In the genomic region with DNA sequence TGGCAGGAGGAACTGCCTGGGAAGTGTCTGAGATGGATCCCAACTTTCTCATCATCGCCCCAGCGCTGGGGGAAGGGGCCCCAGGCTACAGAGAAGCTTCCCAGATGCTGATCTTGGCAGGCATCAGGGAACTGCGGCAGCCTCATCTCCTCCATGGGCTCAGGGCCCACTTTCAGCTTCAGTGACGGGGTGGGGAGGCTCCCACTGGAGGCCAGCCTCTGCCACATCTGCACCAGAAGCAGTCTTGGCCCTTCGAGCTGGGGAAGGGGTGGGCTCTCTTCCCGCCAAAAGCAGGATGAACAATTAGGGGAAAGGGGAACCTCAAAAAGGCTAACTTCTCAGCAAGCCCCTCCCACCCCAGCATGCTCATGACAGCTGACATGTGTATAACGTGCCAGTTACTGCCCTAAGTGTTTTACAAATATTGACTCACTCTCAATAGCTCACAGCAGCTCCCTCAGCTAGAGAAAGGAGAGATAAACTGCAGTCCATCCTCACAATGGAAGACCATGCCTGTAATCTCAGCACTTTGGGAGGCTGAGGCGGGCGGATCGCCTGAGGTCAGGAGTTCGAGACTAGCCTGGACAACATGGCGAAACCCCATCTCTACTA, we compare ENCODE assay signal across 1 cellular context.
A peak's percentile ranks its signal among the peaks of the same experiment; 100 is the strongest.
TF ChIP-seq lines count a peak whose summit lies in the region.

No MANE protein-coding gene starts in this region.

TF ChIP-seq in HepG2, 621 proteins besides CTCF, POLR2A, EP300 and RAD21 (continued from another document and continues in another):
- TF ChIP-seq ATF7-NPFF (CRISPR knock-in tag; IDR thresholded peaks at IDR 0.05; ENCODE audit: low read depth), result no peak
- TF ChIP-seq ZGPAT (CRISPR knock-in tag; IDR thresholded peaks at IDR 0.05), result 0 out of 2 replicates have a peak, but pooled peaks have one; percentile 44
- no peak for TF ChIP-seq ZNF567 (CRISPR knock-in tag; IDR thresholded peaks at IDR 0.05; ENCODE audit: borderline replicate concordance)
- peak; percentile 86 for TF ChIP-seq NKX3-1 (CRISPR knock-in tag; IDR thresholded peaks at IDR 0.05)
- no peak for TF ChIP-seq HOXA5 (CRISPR knock-in tag; IDR thresholded peaks at IDR 0.05)
- no peak for TF ChIP-seq CBFB (CRISPR knock-in tag; IDR thresholded peaks at IDR 0.05)
- no peak for TF ChIP-seq ZSCAN29 (CRISPR knock-in tag; conservative IDR thresholded peaks at IDR 0.05)
- TF ChIP-seq ZNF12 (CRISPR knock-in tag; IDR thresholded peaks at IDR 0.05), result peak; percentile 41; the same call in 1 of the 2 replicates
- TF ChIP-seq ZIK1 (CRISPR knock-in tag; IDR thresholded peaks at IDR 0.05; ENCODE audit: borderline replicate concordance, low read depth), result no peak
- TF ChIP-seq ZNF546 (CRISPR knock-in tag; conservative IDR thresholded peaks at IDR 0.05), result no peak; the same call in 1 of the 2 replicates
- TF ChIP-seq MXD4 (CRISPR knock-in tag; IDR thresholded peaks at IDR 0.05), result no peak; the same call in 1 of the 2 replicates
- no peak for TF ChIP-seq ZNF484 (CRISPR knock-in tag; IDR thresholded peaks at IDR 0.05; ENCODE audit: borderline replicate concordance, low read depth)
- no peak for TF ChIP-seq ZNF207 (IDR thresholded peaks at IDR 0.05; ENCODE audit: borderline replicate concordance)
- TF ChIP-seq THYN1 (CRISPR knock-in tag; IDR thresholded peaks at IDR 0.05; ENCODE audit: borderline replicate concordance, low read depth), result no peak
- peak; percentile 67 for TF ChIP-seq ZNF687 (CRISPR knock-in tag; IDR thresholded peaks at IDR 0.05)
- TF ChIP-seq ZBTB3 (CRISPR knock-in tag; IDR thresholded peaks at IDR 0.05; ENCODE audit: borderline replicate concordance, low read depth), result no peak
- TF ChIP-seq FOSL2 (CRISPR knock-in tag; IDR thresholded peaks at IDR 0.05), result peak; percentile 80
- TF ChIP-seq ZZZ3 (CRISPR knock-in tag; IDR thresholded peaks at IDR 0.05; ENCODE audit: borderline replicate concordance), result no peak
- TF ChIP-seq ASH2L (IDR thresholded peaks at IDR 0.05; ENCODE audit: insufficient read length, low read depth, low read length), result no peak
- peak; percentile 82 for TF ChIP-seq RXRB (CRISPR knock-in tag; IDR thresholded peaks at IDR 0.05; ENCODE audit: borderline replicate concordance)
- 0 out of 2 replicates have a peak, but pooled peaks have one; percentile 35 for TF ChIP-seq CEBPG (CRISPR knock-in tag; IDR thresholded peaks at IDR 0.05)
- no peak for TF ChIP-seq ZNF558 (CRISPR knock-in tag; IDR thresholded peaks at IDR 0.05; ENCODE audit: borderline replicate concordance)
- TF ChIP-seq MNT (IDR thresholded peaks at IDR 0.05), result peak; percentile 55
- peak; percentile 75 for TF ChIP-seq ARID5B (CRISPR knock-in tag; IDR thresholded peaks at IDR 0.05)
- TF ChIP-seq MATR3 (CRISPR knock-in tag; IDR thresholded peaks at IDR 0.05), result no peak
- no peak for TF ChIP-seq ZNF260 (CRISPR knock-in tag; IDR thresholded peaks at IDR 0.05; ENCODE audit: borderline replicate concordance, low read depth)
- no peak for TF ChIP-seq ATM (IDR thresholded peaks at IDR 0.05; ENCODE audit: borderline replicate concordance)
- no peak for TF ChIP-seq TAF15 (IDR thresholded peaks at IDR 0.05; ENCODE audit: low read depth, low read length, poor library complexity, severe bottlenecking)
- TF ChIP-seq HCFC1 (IDR thresholded peaks at IDR 0.05; ENCODE audit: low read depth, low read length), result no peak
- no peak for TF ChIP-seq RFX3 (CRISPR knock-in tag; IDR thresholded peaks at IDR 0.05)
- no peak for TF ChIP-seq POLR2G (IDR thresholded peaks at IDR 0.05; ENCODE audit: low read depth, low read length)
- TF ChIP-seq CREB1 (IDR thresholded peaks at IDR 0.05), result no peak
- TF ChIP-seq CREB1 (CRISPR knock-in tag; IDR thresholded peaks at IDR 0.05), result peak; percentile 51; the same call in 1 of the 2 replicates
- TF ChIP-seq HMG20A (CRISPR knock-in tag; IDR thresholded peaks at IDR 0.05; ENCODE audit: borderline replicate concordance), result peak; percentile 77; the same call in 1 of the 2 replicates
- TF ChIP-seq ZNF644 (CRISPR knock-in tag; IDR thresholded peaks at IDR 0.05; ENCODE audit: low read depth), result peak; percentile 43; the same call in 1 of the 2 replicates
- TF ChIP-seq ZNF891 (CRISPR knock-in tag; IDR thresholded peaks at IDR 0.05), result no peak
- TF ChIP-seq POLR2AphosphoS5 (IDR thresholded peaks at IDR 0.05; ENCODE audit: low read depth, low read length), result no peak
- no peak for TF ChIP-seq KMT2A (CRISPR knock-in tag; IDR thresholded peaks at IDR 0.05)
- no peak for TF ChIP-seq SNAPC5 (CRISPR knock-in tag; IDR thresholded peaks at IDR 0.05; ENCODE audit: borderline replicate concordance)
- TF ChIP-seq, protein P1, sequence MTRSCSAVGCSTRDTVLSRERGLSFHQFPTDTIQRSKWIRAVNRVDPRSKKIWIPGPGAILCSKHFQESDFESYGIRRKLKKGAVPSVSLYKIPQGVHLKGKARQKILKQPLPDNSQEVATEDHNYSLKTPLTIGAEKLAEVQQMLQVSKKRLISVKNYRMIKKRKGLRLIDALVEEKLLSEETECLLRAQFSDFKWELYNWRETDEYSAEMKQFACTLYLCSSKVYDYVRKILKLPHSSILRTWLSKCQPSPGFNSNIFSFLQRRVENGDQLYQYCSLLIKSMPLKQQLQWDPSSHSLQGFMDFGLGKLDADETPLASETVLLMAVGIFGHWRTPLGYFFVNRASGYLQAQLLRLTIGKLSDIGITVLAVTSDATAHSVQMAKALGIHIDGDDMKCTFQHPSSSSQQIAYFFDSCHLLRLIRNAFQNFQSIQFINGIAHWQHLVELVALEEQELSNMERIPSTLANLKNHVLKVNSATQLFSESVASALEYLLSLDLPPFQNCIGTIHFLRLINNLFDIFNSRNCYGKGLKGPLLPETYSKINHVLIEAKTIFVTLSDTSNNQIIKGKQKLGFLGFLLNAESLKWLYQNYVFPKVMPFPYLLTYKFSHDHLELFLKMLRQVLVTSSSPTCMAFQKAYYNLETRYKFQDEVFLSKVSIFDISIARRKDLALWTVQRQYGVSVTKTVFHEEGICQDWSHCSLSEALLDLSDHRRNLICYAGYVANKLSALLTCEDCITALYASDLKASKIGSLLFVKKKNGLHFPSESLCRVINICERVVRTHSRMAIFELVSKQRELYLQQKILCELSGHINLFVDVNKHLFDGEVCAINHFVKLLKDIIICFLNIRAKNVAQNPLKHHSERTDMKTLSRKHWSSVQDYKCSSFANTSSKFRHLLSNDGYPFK (CRISPR knock-in tag; IDR thresholded peaks at IDR 0.05; ENCODE audit: borderline replicate concordance), result no peak
- TF ChIP-seq ZBTB38 (CRISPR knock-in tag; IDR thresholded peaks at IDR 0.05), result no peak
- peak; percentile 35; the same call in 1 of the 2 replicates for TF ChIP-seq NR2C2 (CRISPR knock-in tag; IDR thresholded peaks at IDR 0.05; ENCODE audit: borderline replicate concordance)
- no peak for TF ChIP-seq SRY (CRISPR knock-in tag; IDR thresholded peaks at IDR 0.05)
- no peak for TF ChIP-seq PHF20 (CRISPR knock-in tag; IDR thresholded peaks at IDR 0.05)
- TF ChIP-seq BCL6 (CRISPR knock-in tag; IDR thresholded peaks at IDR 0.05), result peak; percentile 52; the same call in 1 of the 2 replicates
- TF ChIP-seq BHLHE40 (IDR thresholded peaks at IDR 0.05; ENCODE audit: low read length), result peak; percentile 96
- no peak for TF ChIP-seq ZNF251 (CRISPR knock-in tag; IDR thresholded peaks at IDR 0.05)
- no peak for TF ChIP-seq MBD4 (IDR thresholded peaks at IDR 0.05; ENCODE audit: borderline replicate concordance, low read length)
- peak; percentile 93 for TF ChIP-seq GFI1 (CRISPR knock-in tag; IDR thresholded peaks at IDR 0.05; ENCODE audit: borderline replicate concordance)
- 0 out of 2 replicates have a peak, but pooled peaks have one; percentile 48 for TF ChIP-seq MIXL1 (CRISPR knock-in tag; IDR thresholded peaks at IDR 0.05)
- TF ChIP-seq ZNF788 (CRISPR knock-in tag; IDR thresholded peaks at IDR 0.05; ENCODE audit: borderline replicate concordance), result no peak
- no peak for TF ChIP-seq TMF1 (CRISPR knock-in tag; IDR thresholded peaks at IDR 0.05; ENCODE audit: low read depth)
